Comparison of ENCODE assay signal across 9 cellular contexts in the genomic region with DNA sequence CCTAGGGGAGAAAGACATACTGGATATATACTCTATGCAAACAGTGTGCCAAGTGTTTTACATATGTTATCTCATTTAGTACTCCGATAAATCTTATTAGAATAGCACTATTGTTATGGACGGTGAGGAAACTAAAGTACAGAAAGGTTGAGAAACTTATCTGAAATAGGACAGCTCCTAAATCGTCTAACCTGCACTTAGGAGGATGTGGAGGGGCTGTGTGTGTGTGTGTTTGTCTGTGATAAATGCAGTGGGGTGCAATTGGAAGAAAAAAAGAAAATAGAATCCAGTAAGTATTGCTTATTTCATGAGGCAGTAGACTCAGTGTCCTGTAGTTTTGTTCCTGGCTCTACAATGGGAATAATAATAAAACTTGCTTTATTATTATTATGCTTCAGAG.
"Had no signal": no experiment of that assay in that cellular context is flagged by ENCODE, and none has a peak within 500 bp of the region (broad histone marks: within the 10 kb centered on the region; RNA-seq: fewer than 3 reads in every experiment).

No MANE protein-coding gene starts in this region.

- H3K27ac Mint-ChIP-seq: neural progenitor cell had no signal

- H3K4me1 Mint-ChIP-seq: neural progenitor cell had no signal

- H3K4me3 Mint-ChIP-seq: neural progenitor cell had no signal

- DNase-seq: activated CD4-positive, CD25-positive, alpha-beta regulatory T cell; esophagus squamous epithelium; foreskin fibroblast; glutamatergic neuron; ovary; sigmoid colon; stimulated activated CD4-positive, alpha-beta T cell treated with anti-CD3 and anti-CD28 coated beads, Interleukin-4, amount 100 ng/mL, for 1 hour; tibial artery had no signal

- H3K36me3 Mint-ChIP-seq: neural progenitor cell had no signal

- H3K9me3 Mint-ChIP-seq: neural progenitor cell had no signal
